ENCODE assay signal across 9 cellular contexts in genomic region chr3:141410408-141410807, GRCh38. TPM values are rescaled to one million over a fixed set of nuclear protein-coding genes. Genes with fewer than 3 reads are reported as not detected.
DNase-seq lines count a peak whose midpoint lies in the region; ATAC-seq and TF ChIP-seq lines count a peak whose summit lies in the region.
"Had no signal": no experiment of that assay in that cellular context is flagged by ENCODE, and none has a peak within 500 bp of the region (broad histone marks: within the 10 kb centered on the region; RNA-seq: fewer than 3 reads in every experiment).

No MANE protein-coding gene starts in this region.

- peaks cover 4% of the 10 kb centered on the region; the same call in 1 of the 2 replicates for H3K36me3 ChIP-seq in BE2C

- peaks cover 15% of the 10 kb centered on the region for H3K4me1 ChIP-seq in BE2C

- H3K27me3 Mint-ChIP-seq in naive thymus-derived CD8-positive, alpha-beta T cell = no peaks in the 10 kb centered on the region

- H3K4me3 Mint-ChIP-seq in naive thymus-derived CD8-positive, alpha-beta T cell = peak overlapping the region in 8 of 10 donors; percentile 23 to 85 (median 54)

- no peak for ATAC-seq in naive thymus-derived CD8-positive, alpha-beta T cell
- ATAC-seq in HG02759 (IDR thresholded peaks at IDR 0.05; ENCODE audit: unreplicated experiment) (no peak), HG02938 (IDR thresholded peaks at IDR 0.05; ENCODE audit: unreplicated experiment) (no peak)

- peaks cover 9 to 34% (median 20%) of the 10 kb centered on the region in 3 donors for H3K36me3 Mint-ChIP-seq in naive thymus-derived CD8-positive, alpha-beta T cell

- DNase-seq in BE2C = peak; percentile 45
- DNase-seq in NCI-H2196 treated with DMSO at 0.1 percent for 48 hours (lab: John Stamatoyannopoulos, UW; ENCODE audit: unreplicated experiment) = peak; percentile 41
- DNase-seq in dorsolateral prefrontal cortex = peak in 5 of 10 donors; percentile 56 to 60 (median 58)
- no peak for DNase-seq in naive thymus-derived CD8-positive, alpha-beta T cell
- no peak for DNase-seq in stimulated activated CD4-positive, alpha-beta T cell treated with anti-CD3 and anti-CD28 coated beads, Interleukin-2, amount 100 ng/mL, for 24 hours
- DNase-seq in 8988T = no peak
- DNase-seq: activated CD4-positive, alpha-beta T cell treated with anti-CD3 and anti-CD28 coated beads, Interleukin-2, amount 50 U/mL, for 48 hours had no signal

- H3K27me3 ChIP-seq in BE2C (no peaks in the 10 kb centered on the region), dorsolateral prefrontal cortex (no peaks in the 10 kb centered on the region)

- peaks cover 40 to 83% (median 78%) of the 10 kb centered on the region in 4 donors for H3K4me1 Mint-ChIP-seq in naive thymus-derived CD8-positive, alpha-beta T cell

- POLR2A ChIA-PET in naive thymus-derived CD8-positive, alpha-beta T cell (lab: Charles Lee) = interaction anchor here (4.6 kb wide), 1 partner anchor 8 kb away, joined by 69 read pairs; no protein-coding TSS in a partner anchor

- peak overlapping the region; percentile 82 to 99 (median 97) for H3K27ac ChIP-seq in dorsolateral prefrontal cortex

- TF ChIP-seq CTCF in BE2C (IDR thresholded peaks at IDR 0.05; ENCODE audit: low read depth, low read length) (no peak), dorsolateral prefrontal cortex (IDR thresholded peaks at IDR 0.05 in 54 of 56, conservative IDR thresholded peaks at IDR 0.05 in 2 of 56; ENCODE audit: low read depth in 1 of 56, partially characterized antibody in 56 of 56) (peak in 42 of 56 donors; percentile 7 to 62 (median 32))

- intact Hi-C loops in dorsolateral prefrontal cortex (cut with DNase I) = loop anchor here (2.0 to 5.0 kb wide), 4 partner anchors 37 to 43 kb away; partner anchors contain the start of gene ZBTB38 (in 1 of the 2)

- no peak overlapping the region for H3K4me3 ChIP-seq in BE2C (ENCODE audit: low read depth, low read length)
- H3K4me3 ChIP-seq in dorsolateral prefrontal cortex = peak overlapping the region in 31 of 59 donors; percentile 0 to 68 (median 25)

- H3K27ac Mint-ChIP-seq in naive thymus-derived CD8-positive, alpha-beta T cell = peak overlapping the region; percentile 94 to 99 (median 98)

- H3K9me3 ChIP-seq in BE2C = no peaks in the 10 kb centered on the region

- H3K9me3 Mint-ChIP-seq in naive thymus-derived CD8-positive, alpha-beta T cell = no peaks in the 10 kb centered on the region

RNA-seq across cellular contexts. Expression of gene ZBTB38, which starts 42.1 kb away (rescaled TPM):
- 45.6 TPM for polyA plus RNA-seq in BE2C (2012; ENCODE audit: insufficient read depth, insufficient read length, low read depth)
- 100 to 1,000 TPM; 101 to 187 (median 131) TPM for total RNA-seq in dorsolateral prefrontal cortex
- total RNA-seq in naive thymus-derived CD8-positive, alpha-beta T cell = 10 to 100 TPM; 48.3 to 49.7 TPM
- polyA plus RNA-seq in naive thymus-derived CD8-positive, alpha-beta T cell = 100 to 1,000 TPM in 1 of 3 donors, 10 to 100 TPM in 2; 56.5 to 118 (median 60.8) TPM

Comparison
In these comparisons a context has a peak if more than half of its experiments do, and no peak if none do; other contexts are left out.
1. DNase-seq: peak in BE2C (single experiment) and NCI-H2196 treated with DMSO at 0.1 percent for 48 hours (single experiment); none in naive thymus-derived CD8-positive, alpha-beta T cell (0 of 10), stimulated activated CD4-positive, alpha-beta T cell treated with anti-CD3 and anti-CD28 coated beads, Interleukin-2, amount 100 ng/mL, for 24 hours (0 of 2) and 8988T (single experiment).